14 cellular contexts compared by ENCODE assay signal in the genomic region with DNA sequence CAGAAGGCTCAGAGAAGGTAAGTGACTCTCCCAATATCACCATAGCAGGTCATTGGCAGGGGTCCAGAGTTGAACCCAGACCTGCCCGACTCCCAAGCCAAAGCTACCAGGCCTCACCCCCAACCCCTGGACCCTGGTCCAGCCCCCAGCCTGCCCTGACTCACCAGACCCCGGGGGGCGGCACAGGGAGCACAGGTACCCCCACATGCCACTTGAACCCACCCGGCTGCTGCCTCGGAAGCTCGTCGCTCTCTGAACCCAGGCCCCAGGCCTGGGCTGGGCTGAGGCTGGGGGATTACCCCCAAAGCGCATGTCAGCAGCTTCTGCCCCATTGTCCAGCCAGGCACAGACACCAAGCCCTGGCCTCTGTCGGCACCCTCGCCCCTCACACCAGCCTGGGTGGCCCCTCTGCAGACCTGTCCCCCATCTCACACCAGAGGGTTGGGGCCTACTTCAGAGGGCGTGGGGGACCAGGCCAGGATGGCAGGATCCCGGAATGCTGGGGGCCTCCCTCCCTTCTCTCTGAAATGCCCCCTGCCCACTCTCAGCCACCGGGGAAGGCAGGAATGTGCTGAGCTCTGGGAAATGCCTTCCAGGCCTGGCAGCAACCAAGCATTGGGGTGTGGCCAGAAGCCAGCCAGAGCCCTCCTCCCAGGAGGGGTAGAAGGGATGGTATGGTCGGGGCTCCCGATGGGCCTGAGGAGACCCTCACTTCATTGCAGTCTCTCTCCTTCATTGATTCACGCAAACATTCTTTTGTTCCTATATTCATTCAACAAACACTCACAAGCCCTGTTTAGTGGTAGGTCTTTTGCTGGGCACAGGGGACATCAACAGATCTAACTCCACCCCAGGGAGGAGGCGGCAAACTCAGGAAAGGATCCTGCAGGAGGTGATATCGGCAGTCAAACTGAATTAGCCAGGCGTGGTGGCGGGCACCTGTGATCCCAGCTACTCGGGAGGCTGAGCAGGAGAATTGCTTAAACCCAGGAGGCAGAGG. TPM values are rescaled to one million over a fixed set of nuclear protein-coding genes. Genes with fewer than 3 reads are reported as not detected.
DNase-seq lines count a peak whose midpoint lies in the region; ATAC-seq and TF ChIP-seq lines count a peak whose summit lies in the region.
"Had no signal": no experiment of that assay in that cellular context is flagged by ENCODE, and none has a peak within 500 bp of the region (broad histone marks: within the 10 kb centered on the region; RNA-seq: fewer than 3 reads in every experiment).

No MANE protein-coding gene starts in this region.

- peak overlapping the region; percentile 30 for H3K27ac Mint-ChIP-seq in endothelial cell (ENCODE audit: unreplicated experiment)
- H3K27ac Mint-ChIP-seq: activated CD4-positive, alpha-beta T cell treated with anti-CD3 and anti-CD28 coated beads, Interleukin-2, amount 10 ng/mL, durations not matched to agents 24 days and 14 days; activated T-cell treated with anti-CD3 and anti-CD28 coated beads, Interleukin-2, amount 50 U/mL, for 24 hours had no signal

- intact Hi-C loops in gastrocnemius medialis (cut with DNase I; ENCODE audit: low total_unique reads), result no loop called here

- H3K9me3 ChIP-seq in NT2/D1 (ENCODE audit: insufficient read depth, low read length) (no peaks in the 10 kb centered on the region), gastrocnemius medialis (no peaks in the 10 kb centered on the region)
- H3K9me3 ChIP-seq: HAP-1 had no signal

- ATAC-seq in gastrocnemius medialis (no peak), HG02885 (IDR thresholded peaks at IDR 0.05; ENCODE audit: poor library complexity, unreplicated experiment) (no peak)

- in situ Hi-C loops in gastrocnemius medialis (cut with MboI; ENCODE audit: low sequenced_read_pairs in 4 of 4), result loop anchor here in 1 of 4 donors (10.0 kb wide), 1 partner anchor 50 kb away; a partner anchor contains a TSS

- peaks cover 14% of the 10 kb centered on the region for H3K27me3 Mint-ChIP-seq in endothelial cell (ENCODE audit: unreplicated experiment)
- H3K27me3 Mint-ChIP-seq: activated CD4-positive, alpha-beta T cell treated with anti-CD3 and anti-CD28 coated beads, Interleukin-2, amount 10 ng/mL, durations not matched to agents 24 days and 14 days; activated T-cell treated with anti-CD3 and anti-CD28 coated beads, Interleukin-2, amount 50 U/mL, for 24 hours had no signal

- peaks cover 11% of the 10 kb centered on the region for H3K4me1 ChIP-seq in NT2/D1 (ENCODE audit: insufficient read depth, insufficient read length)
- H3K4me1 ChIP-seq in gastrocnemius medialis, result peaks cover 33 to 36% of the 10 kb centered on the region in 2 donors
- H3K4me1 ChIP-seq: HAP-1 had no signal

- H3K27ac ChIP-seq in gastrocnemius medialis, result peak overlapping the region; percentile 47 to 100 (median 94)
- H3K27ac ChIP-seq: C4-2B had no signal

- H3K36me3 Mint-ChIP-seq in endothelial cell (ENCODE audit: low read depth, unreplicated experiment), result peaks cover 5% of the 10 kb centered on the region

- TF ChIP-seq CTCF in endothelial cell (IDR thresholded peaks at IDR 0.05; ENCODE audit: unreplicated experiment) (no peak), gastrocnemius medialis (IDR thresholded peaks at IDR 0.05 in 4 of 5, conservative IDR thresholded peaks at IDR 0.05 in 1 of 5) (no peak)

- H3K36me3 ChIP-seq in NT2/D1 (ENCODE audit: insufficient read depth, insufficient read length, low read length), result no peaks in the 10 kb centered on the region
- H3K36me3 ChIP-seq in gastrocnemius medialis, result no peaks in the 10 kb centered on the region
- H3K36me3 ChIP-seq: HAP-1 had no signal

- H3K9me3 Mint-ChIP-seq in endothelial cell (ENCODE audit: unreplicated experiment), result no peaks in the 10 kb centered on the region
- H3K9me3 Mint-ChIP-seq: activated CD4-positive, alpha-beta T cell treated with anti-CD3 and anti-CD28 coated beads, Interleukin-2, amount 10 ng/mL, durations not matched to agents 24 days and 14 days; activated T-cell treated with anti-CD3 and anti-CD28 coated beads, Interleukin-2, amount 50 U/mL, for 24 hours had no signal

- DNase-seq in NT2/D1 (ENCODE audit: low read depth, low spot score), result no peak
- DNase-seq in endothelial cell (ENCODE audit: low spot score), result no peak
- DNase-seq in gastrocnemius medialis, result no peak
- DNase-seq in activated CD4-positive, alpha-beta T cell treated with anti-CD3 and anti-CD28 coated beads, Interleukin-2, amount 50 U/mL, for 1 hour, result no peak
- DNase-seq: activated CD4-positive, alpha-beta T cell treated with anti-CD3 and anti-CD28 coated beads, Interleukin-2, amount 10 ng/mL, durations not matched to agents 24 days and 14 days; activated T-cell treated with anti-CD3 and anti-CD28 coated beads, Interleukin-2, amount 50 U/mL, for 24 hours; NCI-H1105; NK-92 treated with Interleukin-12 subunit alpha and Interleukin-12 subunit beta, amount 100 ng/mL, for 24 hours; SHP77 treated with DMSO at 0.1 percent for 48 hours; T1000 had no signal

- no peak overlapping the region for H3K4me3 Mint-ChIP-seq in endothelial cell (ENCODE audit: unreplicated experiment)
- H3K4me3 Mint-ChIP-seq: activated CD4-positive, alpha-beta T cell treated with anti-CD3 and anti-CD28 coated beads, Interleukin-2, amount 10 ng/mL, durations not matched to agents 24 days and 14 days; activated T-cell treated with anti-CD3 and anti-CD28 coated beads, Interleukin-2, amount 50 U/mL, for 24 hours had no signal

- no peaks in the 10 kb centered on the region for H3K27me3 ChIP-seq in NT2/D1 (ENCODE audit: insufficient read depth, insufficient read length)
- no peaks in the 10 kb centered on the region for H3K27me3 ChIP-seq in gastrocnemius medialis

- peaks cover 48% of the 10 kb centered on the region for H3K4me1 Mint-ChIP-seq in endothelial cell (ENCODE audit: unreplicated experiment)

- no peak for TF ChIP-seq POLR2A in gastrocnemius medialis (IDR thresholded peaks at IDR 0.05)

- peak overlapping the region; percentile 42 for H3K9ac ChIP-seq in NT2/D1 (ENCODE audit: insufficient read length, low read depth)

- H3K4me3 ChIP-seq in NT2/D1 (ENCODE audit: insufficient read length, low read depth) (no peak overlapping the region), gastrocnemius medialis (no peak overlapping the region)
- H3K4me3 ChIP-seq: HAP-1 had no signal

RNA-seq across cellular contexts. Expression of a gene that starts 1.7 kb away (rescaled TPM):
- total RNA-seq in endothelial cell (ENCODE audit: unreplicated experiment) (6.7 TPM), gastrocnemius medialis (1 to 10 TPM; 2.4 to 4.2 (median 3.2) TPM)

RNA-seq across cellular contexts. Expression of a gene that starts 11.0 kb away (rescaled TPM):
- 11.8 TPM for total RNA-seq in endothelial cell (ENCODE audit: unreplicated experiment)
- 10 to 100 TPM; 15.3 to 18.3 (median 16.0) TPM for total RNA-seq in gastrocnemius medialis

RNA-seq across cellular contexts. Expression of a gene that starts 24.9 kb away (rescaled TPM):
- total RNA-seq in endothelial cell (ENCODE audit: unreplicated experiment) (not detected), gastrocnemius medialis (under 1 TPM in 2 of 4 donors, not detected in 2; 0.20 to 0.39 TPM)
- total RNA-seq: activated CD4-positive, alpha-beta T cell treated with anti-CD3 and anti-CD28 coated beads, Interleukin-2, amount 10 ng/mL, durations not matched to agents 24 days and 14 days; kidney epithelial cell had no signal

RNA-seq across cellular contexts. Expression of a gene that starts 29.3 kb away (rescaled TPM):
- total RNA-seq in endothelial cell (ENCODE audit: unreplicated experiment), result 42.9 TPM
- 10 to 100 TPM; 12.7 to 24.4 (median 18.1) TPM for total RNA-seq in gastrocnemius medialis

RNA-seq across cellular contexts. Expression of a gene that starts 50.7 kb away (rescaled TPM):
- total RNA-seq in endothelial cell (ENCODE audit: unreplicated experiment) (17.5 TPM), gastrocnemius medialis (100 to 1,000 TPM; 254 to 679 (median 280) TPM)
